23 cellular contexts compared by ENCODE assay signal in genomic region chr10:42816917-42817316, GRCh38. TPM values are rescaled to one million over a fixed set of nuclear protein-coding genes. Genes with fewer than 3 reads are reported as not detected.
DNase-seq lines count a peak whose midpoint lies in the region; ATAC-seq and TF ChIP-seq lines count a peak whose summit lies in the region.
"Had no signal": no experiment of that assay in that cellular context is flagged by ENCODE, and none has a peak within 500 bp of the region (broad histone marks: within the 10 kb centered on the region; RNA-seq: fewer than 3 reads in every experiment).

No MANE protein-coding gene starts in this region.

- peak overlapping the region; percentile 98 for H3K27ac Mint-ChIP-seq in WTC11
- H3K27ac Mint-ChIP-seq in activated T-helper 1 cell treated with anti-CD3 and anti-CD28 coated beads, Interleukin-12 subunit alpha, Interleukin-12 subunit beta, Interleukin-2, Interleukin-4 antibody, amounts not matched to agents 30 ng/mL and 10 ng/mL and 1 ng/mL, durations not matched to agents 14 hours and 24 hours and 36 hours = no peak overlapping the region
- H3K27ac Mint-ChIP-seq: B cell had no signal

- H3K4me1 ChIP-seq in HAP-1 = peaks cover 4% of the 10 kb centered on the region
- H3K4me1 ChIP-seq in iPS-18a (ENCODE audit: control insufficient read depth, low read depth, low read length) = peaks cover 27% of the 10 kb centered on the region
- no peaks in the 10 kb centered on the region for H3K4me1 ChIP-seq in upper lobe of left lung
- H3K4me1 ChIP-seq: Caco-2, SJCRH30 had no signal

- H3K27me3 ChIP-seq in HAP-1 (ENCODE audit: low read depth) (no peaks in the 10 kb centered on the region), iPS-18a (ENCODE audit: control insufficient read depth, insufficient read depth, low read length) (no peaks in the 10 kb centered on the region), upper lobe of left lung (no peaks in the 10 kb centered on the region)
- H3K27me3 ChIP-seq: SJCRH30 had no signal

- DNase-seq in HAP-1 (ENCODE audit: low spot score in 2 of 2) = peak; percentile 13 to 63
- DNase-seq in WTC11 (ENCODE audit: low spot score) = no peak
- no peak for DNase-seq in stimulated activated CD8-positive, alpha-beta memory T cell treated with anti-CD3 and anti-CD28 coated beads, Interleukin-4, amount 100 ng/mL, for 48 hours
- no peak for DNase-seq in NOMO-1 treated with DMSO at 0.1 percent for 48 hours (lab: John Stamatoyannopoulos, UW; ENCODE audit: unreplicated experiment)
- no peak for DNase-seq in activated T-helper 1 cell treated with anti-CD3 and anti-CD28 coated beads, Interleukin-12 subunit alpha, Interleukin-12 subunit beta, Interleukin-2, Interleukin-4 antibody, amounts not matched to agents 30 ng/mL and 10 ng/mL and 1 ng/mL, durations not matched to agents 14 hours and 24 hours and 36 hours (ENCODE audit: low spot score)
- DNase-seq in upper lobe of left lung = no peak
- DNase-seq: Caco-2; CD8-positive, alpha-beta T cell; GOT3; KBM-7; NCI-H1105 treated with DMSO at 0.1 percent for 48 hours; NCI-H2029; NCI-H446; NCI-H524 treated with DMSO at 0.1 percent for 48 hours; NCI-H82; NK-92 treated with Interleukin-12 subunit alpha and Interleukin-12 subunit beta, amount 100 ng/mL, for 24 hours; PC-9; SJCRH30 had no signal

- TF ChIP-seq POLR2A in upper lobe of left lung (IDR thresholded peaks at IDR 0.05) = no peak

- H3K27ac ChIP-seq in iPS-18a (ENCODE audit: low read length) (peak overlapping the region; percentile 84), upper lobe of left lung (no peak overlapping the region)
- H3K27ac ChIP-seq: C4-2B, PC-9, SJCRH30 had no signal

- intact Hi-C loops in activated T-helper 1 cell treated with anti-CD3 and anti-CD28 coated beads, Interleukin-12 subunit alpha, Interleukin-12 subunit beta, Interleukin-2, Interleukin-4 antibody, amounts not matched to agents 30 ng/mL and 10 ng/mL and 1 ng/mL, durations not matched to agents 14 hours and 24 hours and 36 hours (cut with micrococcal nuclease) = no loop called here

- TF ChIP-seq CTCF in WTC11 (IDR thresholded peaks at IDR 0.05) = no peak
- no peak for TF ChIP-seq CTCF in upper lobe of left lung (IDR thresholded peaks at IDR 0.05)

- no peak for ATAC-seq in WTC11
- no peak for ATAC-seq in upper lobe of left lung (ENCODE audit: low FRiP score in 2 of 2)
- ATAC-seq: CD8-positive, alpha-beta T cell; Right ventricle myocardium inferior; SK-N-SH treated with all-trans-retinoic acid at 6 μM for 48 hours had no signal

- H3K9ac ChIP-seq in iPS-18a (ENCODE audit: low read length) = peak overlapping the region; percentile 61

- WGBS in upper lobe of left lung, 2 donors = 88 to 97% methylated on average over 1 of the region's 1 CpG

- H3K4me1 Mint-ChIP-seq in WTC11 = peaks cover 69% of the 10 kb centered on the region
- H3K4me1 Mint-ChIP-seq in activated T-helper 1 cell treated with anti-CD3 and anti-CD28 coated beads, Interleukin-12 subunit alpha, Interleukin-12 subunit beta, Interleukin-2, Interleukin-4 antibody, amounts not matched to agents 30 ng/mL and 10 ng/mL and 1 ng/mL, durations not matched to agents 14 hours and 24 hours and 36 hours (ENCODE audit: low read depth) = peaks cover 11% of the 10 kb centered on the region

- CTCF ChIA-PET in WTC11 (lab: Charles Lee) = interaction anchor here (1.2 to 2.8 kb wide), 3 partner anchors 11 to 262 kb away, joined by 3 to 11 read pairs (median 7); no protein-coding TSS in a partner anchor

- TF ChIP-seq EP300 in upper lobe of left lung (IDR thresholded peaks at IDR 0.05) = no peak

- peaks cover 57% of the 10 kb centered on the region for H3K36me3 Mint-ChIP-seq in WTC11
- peaks cover 66% of the 10 kb centered on the region for H3K36me3 Mint-ChIP-seq in activated T-helper 1 cell treated with anti-CD3 and anti-CD28 coated beads, Interleukin-12 subunit alpha, Interleukin-12 subunit beta, Interleukin-2, Interleukin-4 antibody, amounts not matched to agents 30 ng/mL and 10 ng/mL and 1 ng/mL, durations not matched to agents 14 hours and 24 hours and 36 hours (ENCODE audit: low read depth)

- H3K4me3 Mint-ChIP-seq in WTC11 = peak overlapping the region; percentile 35
- H3K4me3 Mint-ChIP-seq in activated T-helper 1 cell treated with anti-CD3 and anti-CD28 coated beads, Interleukin-12 subunit alpha, Interleukin-12 subunit beta, Interleukin-2, Interleukin-4 antibody, amounts not matched to agents 30 ng/mL and 10 ng/mL and 1 ng/mL, durations not matched to agents 14 hours and 24 hours and 36 hours = no peak overlapping the region
- H3K4me3 Mint-ChIP-seq: B cell; CD8-positive, alpha-beta T cell had no signal

- POLR2A ChIA-PET in WTC11 (lab: Charles Lee) = no interaction called here

- peaks cover 12% of the 10 kb centered on the region for H3K27me3 Mint-ChIP-seq in WTC11 (ENCODE audit: low read depth)
- no peaks in the 10 kb centered on the region for H3K27me3 Mint-ChIP-seq in activated T-helper 1 cell treated with anti-CD3 and anti-CD28 coated beads, Interleukin-12 subunit alpha, Interleukin-12 subunit beta, Interleukin-2, Interleukin-4 antibody, amounts not matched to agents 30 ng/mL and 10 ng/mL and 1 ng/mL, durations not matched to agents 14 hours and 24 hours and 36 hours (ENCODE audit: insufficient read depth)
- H3K27me3 Mint-ChIP-seq: B cell had no signal

- H3K4me3 ChIP-seq in HAP-1 (no peak overlapping the region), iPS-18a (ENCODE audit: low read length) (peak overlapping the region; percentile 44), upper lobe of left lung (no peak overlapping the region)
- H3K4me3 ChIP-seq: PC-9, SJCRH30 had no signal

- in situ Hi-C loops in HAP-1 (cut with MboI; ENCODE audit: low sequenced_read_pairs) = no loop called here

- H3K9me3 ChIP-seq in HAP-1 (no peaks in the 10 kb centered on the region), iPS-18a (ENCODE audit: control insufficient read depth, low read depth, low read length) (peaks cover 4% of the 10 kb centered on the region), upper lobe of left lung (no peaks in the 10 kb centered on the region)
- H3K9me3 ChIP-seq: Caco-2, SJCRH30 had no signal

- peaks cover 14% of the 10 kb centered on the region for H3K9me3 Mint-ChIP-seq in WTC11
- H3K9me3 Mint-ChIP-seq in activated T-helper 1 cell treated with anti-CD3 and anti-CD28 coated beads, Interleukin-12 subunit alpha, Interleukin-12 subunit beta, Interleukin-2, Interleukin-4 antibody, amounts not matched to agents 30 ng/mL and 10 ng/mL and 1 ng/mL, durations not matched to agents 14 hours and 24 hours and 36 hours = peaks cover 18% of the 10 kb centered on the region

- H3K36me3 ChIP-seq in HAP-1 (replicated peaks) = peaks cover 9% of the 10 kb centered on the region
- peaks cover 27% of the 10 kb centered on the region for H3K36me3 ChIP-seq in iPS-18a (ENCODE audit: control insufficient read depth, low read depth, low read length)
- peaks cover 7 to 92% (median 34%) of the 10 kb centered on the region in 4 donors for H3K36me3 ChIP-seq in upper lobe of left lung
- H3K36me3 ChIP-seq: SJCRH30 had no signal

TF ChIP-seq in WTC11, 78 proteins besides CTCF, POLR2A, EP300 and RAD21:
- TF ChIP-seq ELF4 (CRISPR knock-in tag; IDR thresholded peaks at IDR 0.05; ENCODE audit: low read depth) (no peak), TEAD1 (CRISPR knock-in tag; IDR thresholded peaks at IDR 0.05) (no peak), CREM (CRISPR knock-in tag; IDR thresholded peaks at IDR 0.05) (no peak), ZNF317 (CRISPR knock-in tag; IDR thresholded peaks at IDR 0.05; ENCODE audit: borderline replicate concordance, low read depth) (no peak), ZSCAN18 (CRISPR knock-in tag; IDR thresholded peaks at IDR 0.05) (no peak)
- TF ChIP-seq, protein P1, sequence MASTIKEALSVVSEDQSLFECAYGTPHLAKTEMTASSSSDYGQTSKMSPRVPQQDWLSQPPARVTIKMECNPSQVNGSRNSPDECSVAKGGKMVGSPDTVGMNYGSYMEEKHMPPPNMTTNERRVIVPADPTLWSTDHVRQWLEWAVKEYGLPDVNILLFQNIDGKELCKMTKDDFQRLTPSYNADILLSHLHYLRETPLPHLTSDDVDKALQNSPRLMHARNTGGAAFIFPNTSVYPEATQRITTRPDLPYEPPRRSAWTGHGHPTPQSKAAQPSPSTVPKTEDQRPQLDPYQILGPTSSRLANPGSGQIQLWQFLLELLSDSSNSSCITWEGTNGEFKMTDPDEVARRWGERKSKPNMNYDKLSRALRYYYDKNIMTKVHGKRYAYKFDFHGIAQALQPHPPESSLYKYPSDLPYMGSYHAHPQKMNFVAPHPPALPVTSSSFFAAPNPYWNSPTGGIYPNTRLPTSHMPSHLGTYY (CRISPR knock-in tag; IDR thresholded peaks at IDR 0.05) = 0 out of 2 replicates have a peak, but pooled peaks have one; percentile 58

RNA-seq across cellular contexts. Expression of gene BMS1, which starts 34.3 kb away (rescaled TPM):
- total RNA-seq in WTC11 (2021) = 31.7 to 37.7 TPM (median 31.9 TPM) in 3 replicates
- 35.6 and 36.5 TPM in 2 replicates for total RNA-seq in activated T-helper 1 cell treated with anti-CD3 and anti-CD28 coated beads, Interleukin-12 subunit alpha, Interleukin-12 subunit beta, Interleukin-2, Interleukin-4 antibody, amounts not matched to agents 30 ng/mL and 10 ng/mL and 1 ng/mL, durations not matched to agents 14 hours and 24 hours and 36 hours
- total RNA-seq in upper lobe of left lung = 10 to 100 TPM in 5 of 6 donors, 1 to 10 TPM in 1; 8.1 to 19.3 (median 14.3) TPM

Comparison
In these comparisons a context has a peak if more than half of its experiments do, and no peak if none do; other contexts are left out.
1. DNase-seq: peak in HAP-1 (2 of 2); none in WTC11 (single experiment), stimulated activated CD8-positive, alpha-beta memory T cell treated with anti-CD3 and anti-CD28 coated beads, Interleukin-4, amount 100 ng/mL, for 48 hours (single experiment), NOMO-1 treated with DMSO at 0.1 percent for 48 hours (single experiment), activated T-helper 1 cell treated with anti-CD3 and anti-CD28 coated beads, Interleukin-12 subunit alpha, Interleukin-12 subunit beta, Interleukin-2, Interleukin-4 antibody, amounts not matched to agents 30 ng/mL and 10 ng/mL and 1 ng/mL, durations not matched to agents 14 hours and 24 hours and 36 hours (single experiment) and upper lobe of left lung (0 of 2).